22 cellular contexts compared by ENCODE assay signal in genomic region chr5:111635946-111636315, GRCh38.
DNase-seq lines count a peak whose midpoint lies in the region; ATAC-seq and TF ChIP-seq lines count a peak whose summit lies in the region.
"Had no signal": no experiment of that assay in that cellular context is flagged by ENCODE, and none has a peak within 500 bp of the region (broad histone marks: within the 10 kb centered on the region; RNA-seq: fewer than 3 reads in every experiment).

No MANE protein-coding gene starts in this region.

- ATAC-seq in gastroesophageal sphincter, result peak; percentile 18
- peak; percentile 27 to 29 for ATAC-seq in gastrocnemius medialis
- ATAC-seq in CD4-positive, alpha-beta T cell (ENCODE audit: poor library complexity), result no peak
- no peak for ATAC-seq in GM18873 (IDR thresholded peaks at IDR 0.05; ENCODE audit: low FRiP score, unreplicated experiment)
- ATAC-seq: left colon had no signal

- POLR2A ChIA-PET in CD4-positive, alpha-beta T cell (lab: Charles Lee), result no interaction called here
- POLR2A ChIA-PET in Caco-2 (lab: Charles Lee), result interaction anchor here (0.6 kb wide), 1 partner anchor 478 kb away, joined by 3 read pairs; no protein-coding TSS in a partner anchor

- TF ChIP-seq CTCF in cardiac fibroblast (IDR thresholded peaks at IDR 0.05; ENCODE audit: low read depth, low read length) (no peak), gastroesophageal sphincter (IDR thresholded peaks at IDR 0.05) (no peak), gastrocnemius medialis (IDR thresholded peaks at IDR 0.05 in 4 of 5, conservative IDR thresholded peaks at IDR 0.05 in 1 of 5) (no peak), Caco-2 (IDR thresholded peaks at IDR 0.05; ENCODE audit: insufficient read depth in 1 of 2, low read depth in 1 of 2, low read length in 1 of 2, severe bottlenecking in 1 of 2, unreplicated experiment in 1 of 2) (no peak)
- no peak for TF ChIP-seq CTCF in CD4-positive, alpha-beta T cell (IDR thresholded peaks at IDR 0.05)

- H3K4me1 Mint-ChIP-seq in CD4-positive, alpha-beta T cell (ENCODE audit: low read depth), result no peaks in the 10 kb centered on the region
- no peaks in the 10 kb centered on the region for H3K4me1 Mint-ChIP-seq in Caco-2 (ENCODE audit: low read depth, unreplicated experiment)
- H3K4me1 Mint-ChIP-seq: neural crest cell had no signal

- H3K4me3 ChIP-seq in cardiac fibroblast (replicated peaks in 1 of 2; ENCODE audit: low read depth in 2 of 2, low read length in 2 of 2) (no peak overlapping the region), gastroesophageal sphincter (no peak overlapping the region), gastrocnemius medialis (no peak overlapping the region), Caco-2 (ENCODE audit: low read depth, low read length) (no peak overlapping the region)
- H3K4me3 ChIP-seq: adrenal gland, prostate gland, tibial nerve had no signal

- no peak for TF ChIP-seq EP300 in gastroesophageal sphincter (IDR thresholded peaks at IDR 0.05)

- TF ChIP-seq POLR2A in gastroesophageal sphincter (IDR thresholded peaks at IDR 0.05) (no peak), gastrocnemius medialis (IDR thresholded peaks at IDR 0.05) (no peak)

- in situ Hi-C loops in gastrocnemius medialis (cut with MboI; ENCODE audit: low sequenced_read_pairs in 4 of 4), result no loop called here

- peaks cover 2% of the 10 kb centered on the region for H3K9me3 Mint-ChIP-seq in CD4-positive, alpha-beta T cell
- peaks cover 11% of the 10 kb centered on the region for H3K9me3 Mint-ChIP-seq in Caco-2 (ENCODE audit: unreplicated experiment)

- no peak overlapping the region for H3K4me3 Mint-ChIP-seq in CD4-positive, alpha-beta T cell
- no peak overlapping the region for H3K4me3 Mint-ChIP-seq in Caco-2 (ENCODE audit: unreplicated experiment)
- H3K4me3 Mint-ChIP-seq: neural crest cell had no signal

- peaks cover 4 to 13% (median 6%) of the 10 kb centered on the region in 3 donors for H3K4me1 ChIP-seq in gastroesophageal sphincter
- peaks cover 9 to 18% of the 10 kb centered on the region in 2 donors for H3K4me1 ChIP-seq in gastrocnemius medialis
- no peaks in the 10 kb centered on the region for H3K4me1 ChIP-seq in Caco-2
- H3K4me1 ChIP-seq: adrenal gland, BE2C, prostate gland had no signal

- H3K27me3 Mint-ChIP-seq in CD4-positive, alpha-beta T cell, result no peaks in the 10 kb centered on the region
- no peaks in the 10 kb centered on the region for H3K27me3 Mint-ChIP-seq in Caco-2 (ENCODE audit: insufficient read depth, unreplicated experiment)

- H3K36me3 ChIP-seq in gastroesophageal sphincter (no peaks in the 10 kb centered on the region), gastrocnemius medialis (no peaks in the 10 kb centered on the region), Caco-2 (ENCODE audit: control insufficient read depth, insufficient read depth, low read length) (no peaks in the 10 kb centered on the region)
- H3K36me3 ChIP-seq: adrenal gland, BE2C, prostate gland, tibial nerve had no signal

- CTCF ChIA-PET in CD4-positive, alpha-beta T cell (lab: Charles Lee), result no interaction called here
- CTCF ChIA-PET in Caco-2 (lab: Charles Lee), result no interaction called here

- 55 to 56% methylated on average over 3 of the region's 3 CpGs for WGBS in gastroesophageal sphincter (ENCODE audit: low coverage in 1 of 2), 2 donors

- no peak overlapping the region for H3K27ac Mint-ChIP-seq in CD4-positive, alpha-beta T cell
- no peak overlapping the region for H3K27ac Mint-ChIP-seq in Caco-2 (ENCODE audit: unreplicated experiment)

- peaks cover 0 to 21% (median 0%) of the 10 kb centered on the region in 3 donors for H3K9me3 ChIP-seq in gastroesophageal sphincter
- no peaks in the 10 kb centered on the region for H3K9me3 ChIP-seq in gastrocnemius medialis
- H3K9me3 ChIP-seq in CD4-positive, alpha-beta T cell (ENCODE audit: control insufficient read depth, low read length), result peaks cover 9% of the 10 kb centered on the region
- H3K9me3 ChIP-seq in Caco-2, result peaks cover 10% of the 10 kb centered on the region; the same call in 1 of the 2 replicates
- H3K9me3 ChIP-seq: adrenal gland, prostate gland had no signal

- intact Hi-C loops in gastrocnemius medialis (cut with DNase I; ENCODE audit: low total_unique reads), result no loop called here
- intact Hi-C loops in CD4-positive, alpha-beta T cell (cut with DNase I, micrococcal nuclease), result no loop called here
- intact Hi-C loops in Caco-2 (cut with micrococcal nuclease; ENCODE audit: unreplicated experiment), result no loop called here

- H3K27me3 ChIP-seq in gastroesophageal sphincter (no peaks in the 10 kb centered on the region), gastrocnemius medialis (no peaks in the 10 kb centered on the region), Caco-2 (replicated peaks; ENCODE audit: control insufficient read depth, insufficient read depth, low read length) (no peaks in the 10 kb centered on the region; the same call in 1 of the 2 replicates)
- no peaks in the 10 kb centered on the region for H3K27me3 ChIP-seq in CD4-positive, alpha-beta T cell (ENCODE audit: control insufficient read depth, insufficient read depth, low read length)
- H3K27me3 ChIP-seq: adrenal gland, BE2C, tibial nerve had no signal

- DNase-seq in GM03348 (ENCODE audit: low spot score) (peak; percentile 36), cardiac fibroblast (ENCODE audit: low read depth in 2 of 2) (peak; percentile 31 to 68), gastrocnemius medialis (no peak), NCI-H1092 (lab: John Stamatoyannopoulos, UW) (no peak), Caco-2 (no peak)
- no peak for DNase-seq in CD4-positive, alpha-beta T cell
- DNase-seq: activated CD4-positive, alpha-beta T cell treated with anti-CD3 and anti-CD28 coated beads for 1 hour; activated T-cell treated with anti-CD3 and anti-CD28 coated beads, Interleukin-2, amount 50 U/mL, for 1 hour; BE2C; DMS79; left colon; NCI-H1417 treated with DMSO at 0.1 percent for 48 hours; NCI-H510A treated with DMSO at 0.1 percent for 48 hours; SIG-M5; stimulated activated CD4-positive, alpha-beta T cell treated with anti-CD3 and anti-CD28 coated beads, Interleukin-2, amount 100 ng/mL, for 48 hours; stimulated activated naive CD4-positive, alpha-beta T cell had no signal

- BruUV-seq in Caco-2 (replicated peaks; lab: Mats Ljungman, UMichigan), result no TSS peak

- H3K27ac ChIP-seq in gastroesophageal sphincter, result no peak overlapping the region
- no peak overlapping the region for H3K27ac ChIP-seq in gastrocnemius medialis
- no peak overlapping the region for H3K27ac ChIP-seq in CD4-positive, alpha-beta T cell (ENCODE audit: low read depth, low read length)
- H3K27ac ChIP-seq: adrenal gland, prostate gland, tibial nerve had no signal

- H3K36me3 Mint-ChIP-seq in CD4-positive, alpha-beta T cell (ENCODE audit: low read depth), result no peaks in the 10 kb centered on the region
- H3K36me3 Mint-ChIP-seq in Caco-2 (ENCODE audit: insufficient read depth, unreplicated experiment), result no peaks in the 10 kb centered on the region

Comparison
In these comparisons a context has a peak if more than half of its experiments do, and no peak if none do; other contexts are left out.
1. DNase-seq: peak in GM03348 (single experiment) and cardiac fibroblast (2 of 2); none in gastrocnemius medialis (0 of 2), CD4-positive, alpha-beta T cell (0 of 10), NCI-H1092 (single experiment) and Caco-2 (0 of 2).
2. ATAC-seq: peak in gastroesophageal sphincter (single experiment) and gastrocnemius medialis (2 of 2); none in CD4-positive, alpha-beta T cell (single experiment) and GM18873 (single experiment).